1 cellular context compared by ENCODE assay signal in genomic region chr4:10587697-10588096, GRCh38.
TF ChIP-seq lines count a peak whose summit lies in the region.

No MANE protein-coding gene starts in this region.

TF ChIP-seq in HepG2, 621 proteins besides CTCF, POLR2A, EP300 and RAD21 (continued from another document):
- TF ChIP-seq KIAA2018 (CRISPR knock-in tag; IDR thresholded peaks at IDR 0.05; ENCODE audit: borderline replicate concordance) (no peak), PAX8 (CRISPR knock-in tag; IDR thresholded peaks at IDR 0.05; ENCODE audit: borderline replicate concordance) (no peak), GMEB1 (CRISPR knock-in tag; IDR thresholded peaks at IDR 0.05; ENCODE audit: borderline replicate concordance) (no peak), ZNF891 (CRISPR knock-in tag; IDR thresholded peaks at IDR 0.05) (no peak), ETS1 (CRISPR knock-in tag; IDR thresholded peaks at IDR 0.05) (no peak), ZNF589 (CRISPR knock-in tag; conservative IDR thresholded peaks at IDR 0.05) (no peak), MAFK (conservative IDR thresholded peaks at IDR 0.05 in 1 of 2, IDR thresholded peaks at IDR 0.05 in 1 of 2; ENCODE audit: low read length in 2 of 2) (no peak), ZNF841 (CRISPR knock-in tag; IDR thresholded peaks at IDR 0.05; ENCODE audit: borderline replicate concordance) (no peak), PAWR (CRISPR knock-in tag; IDR thresholded peaks at IDR 0.05; ENCODE audit: borderline replicate concordance) (no peak), KDM6A (CRISPR knock-in tag; IDR thresholded peaks at IDR 0.05; ENCODE audit: low read depth) (no peak), ZNF24 (IDR thresholded peaks at IDR 0.05) (no peak), NFIB (CRISPR knock-in tag; IDR thresholded peaks at IDR 0.05; ENCODE audit: borderline replicate concordance) (no peak), SMARCC2 (IDR thresholded peaks at IDR 0.05) (no peak)
